Comparison of ENCODE assay signal across 21 cellular contexts in the genomic region with DNA sequence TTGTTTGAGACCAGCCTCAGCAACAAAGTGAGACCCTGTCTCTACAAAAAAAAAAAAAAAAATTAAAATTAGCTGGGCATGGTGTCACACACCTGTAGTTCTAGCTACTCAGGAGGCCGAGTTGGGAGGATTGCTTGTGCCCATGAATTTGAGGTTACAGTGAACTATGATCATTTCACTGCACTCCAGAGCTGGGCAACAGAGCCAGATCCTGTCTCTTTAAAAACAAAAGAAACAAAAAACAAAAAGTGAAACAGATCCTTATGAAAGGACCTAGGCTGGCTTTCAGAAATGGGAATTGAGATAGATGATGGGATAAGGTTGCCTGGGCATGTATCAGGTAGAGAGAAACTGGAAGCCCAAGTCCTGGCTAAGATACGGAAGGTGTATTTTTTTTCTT.
"Had no signal": no experiment of that assay in that cellular context is flagged by ENCODE, and none has a peak within 500 bp of the region (broad histone marks: within the 10 kb centered on the region; RNA-seq: fewer than 3 reads in every experiment).

No MANE protein-coding gene starts in this region.

- H3K9me3 ChIP-seq: adrenal gland, esophagus muscularis mucosa, heart right ventricle, tibial artery, uterus had no signal

- H3K27ac Mint-ChIP-seq: natural killer cell treated with Interleukin-12 subunit alpha and Interleukin-12 subunit beta and Interleukin-15 and Interleukin-18, amount 100 ng/mL, for 72 hours had no signal

- H3K27me3 ChIP-seq: adrenal gland, esophagus muscularis mucosa, heart right ventricle, tibial artery, uterus had no signal

- H3K36me3 Mint-ChIP-seq: natural killer cell treated with Interleukin-12 subunit alpha and Interleukin-12 subunit beta and Interleukin-15 and Interleukin-18, amount 100 ng/mL, for 72 hours had no signal

- H3K36me3 ChIP-seq: uterus had no signal

- H3K9me3 Mint-ChIP-seq: natural killer cell treated with Interleukin-12 subunit alpha and Interleukin-12 subunit beta and Interleukin-15 and Interleukin-18, amount 100 ng/mL, for 72 hours had no signal

- H3K4me3 ChIP-seq: adrenal gland, esophagus muscularis mucosa, heart right ventricle, tibial artery, uterus had no signal

- H3K4me1 ChIP-seq: adrenal gland, esophagus muscularis mucosa, heart right ventricle, tibial artery, uterus had no signal

- DNase-seq: activated CD4-positive, alpha-beta T cell treated with anti-CD3 and anti-CD28 coated beads, Interleukin-2, amount 50 U/mL, for 1 hour; activated CD8-positive, alpha-beta memory T cell treated with anti-CD3 and anti-CD28 coated beads for 24 hours; activated naive CD4-positive, alpha-beta T cell; effector CD8-positive, alpha-beta T cell; heart right ventricle; nucleus accumbens; posterior cingulate gyrus; retina; stimulated activated CD4-positive, alpha-beta T cell treated with anti-CD3 and anti-CD28 coated beads, Interleukin-12 subunit alpha, Interleukin-12 subunit beta, amount 100 ng/mL, for 4 hours; stimulated activated CD4-positive, alpha-beta T cell treated with anti-CD3 and anti-CD28 coated beads, Interleukin-1b, Interleukin-23, amount 100 ng/mL, for 48 hours; stimulated activated CD8-positive, alpha-beta memory T cell treated with anti-CD3 and anti-CD28 coated beads, Interleukin-4, amount 100 ng/mL, for 48 hours; stimulated activated naive CD4-positive, alpha-beta T cell treated with Interleukin-2 at 50 U/mL for 16 hours; substantia nigra; T-helper 1 cell; T-helper 9 cell; tibial artery; uterus had no signal

- H3K27ac ChIP-seq: adrenal gland, tibial artery, uterus had no signal

- H3K4me3 Mint-ChIP-seq: natural killer cell treated with Interleukin-12 subunit alpha and Interleukin-12 subunit beta and Interleukin-15 and Interleukin-18, amount 100 ng/mL, for 72 hours had no signal

- H3K27me3 Mint-ChIP-seq: natural killer cell treated with Interleukin-12 subunit alpha and Interleukin-12 subunit beta and Interleukin-15 and Interleukin-18, amount 100 ng/mL, for 72 hours had no signal

- ATAC-seq: heart right ventricle; natural killer cell treated with Interleukin-12 subunit alpha and Interleukin-12 subunit beta and Interleukin-15 and Interleukin-18, amount 100 ng/mL, for 72 hours; SK-N-SH treated with all-trans-retinoic acid at 6 μM for 48 hours had no signal
